9 cellular contexts compared by ENCODE assay signal in the genomic region with DNA sequence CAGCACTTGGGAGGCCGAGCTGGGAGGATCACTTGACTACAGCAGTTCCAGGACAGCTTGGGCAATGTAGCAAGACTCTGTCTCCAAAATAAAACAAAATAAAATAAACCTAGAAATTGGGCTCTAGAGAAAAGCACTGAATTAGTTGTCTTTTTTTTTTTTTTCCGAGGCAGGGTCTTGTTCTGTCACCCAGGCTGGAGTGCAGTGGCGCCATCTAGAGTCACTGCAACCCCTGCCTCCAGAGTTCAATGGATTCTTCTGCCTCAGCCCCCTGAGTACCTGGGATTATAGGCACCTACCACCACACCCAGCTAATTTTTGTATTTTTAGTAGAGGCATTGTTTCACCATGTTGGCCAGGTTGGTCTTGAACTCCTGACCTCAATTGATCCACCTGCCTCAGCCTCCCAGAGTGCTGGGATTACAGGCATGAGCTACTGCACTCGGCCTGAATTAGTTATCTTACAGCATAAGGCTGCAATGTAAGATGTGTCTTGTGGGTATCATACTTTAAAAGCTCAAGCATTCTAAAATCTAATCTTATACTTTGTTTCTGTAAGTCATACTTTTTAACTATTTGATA. TPM values are rescaled to one million over a fixed set of nuclear protein-coding genes. Genes with fewer than 3 reads are reported as not detected.
A peak's percentile ranks its signal among the peaks of the same experiment; 100 is the strongest.
DNase-seq lines count a peak whose midpoint lies in the region; ATAC-seq, FAIRE-seq and TF ChIP-seq lines count a peak whose summit lies in the region.
"Had no signal": no experiment of that assay in that cellular context is flagged by ENCODE, and none has a peak within 500 bp of the region (broad histone marks: within the 10 kb centered on the region; RNA-seq: fewer than 3 reads in every experiment).

No MANE protein-coding gene starts in this region.

- no peak overlapping the region for H3K27ac Mint-ChIP-seq in WTC11

- no peak overlapping the region for H3K4me3 Mint-ChIP-seq in WTC11

- TF ChIP-seq RAD21 in A549 (conservative IDR thresholded peaks at IDR 0.05 in 1 of 2, IDR thresholded peaks at IDR 0.05 in 1 of 2): peak; percentile 51 to 58; a peak in 4 of 5 replicates

- no peaks in the 10 kb centered on the region for H3K79me2 ChIP-seq in osteoblast (ENCODE audit: insufficient read depth, low read length)

- H3K9me3 ChIP-seq in A549 (no peaks in the 10 kb centered on the region), osteoblast (ENCODE audit: low read depth, low read length) (no peaks in the 10 kb centered on the region)

- H3K4me3 ChIP-seq in A549 (no peak overlapping the region), osteoblast (ENCODE audit: insufficient read depth, low read length) (no peak overlapping the region)

- H3K27me3 Mint-ChIP-seq in WTC11 (ENCODE audit: low read depth): peaks cover 28% of the 10 kb centered on the region

- no peak for TF ChIP-seq EP300 in A549 (IDR thresholded peaks at IDR 0.05)

- 50% methylated on average over 4 of the region's 4 CpGs for WGBS in A549 (ENCODE audit: missing lambda C conversion rate)

- FAIRE-seq in A549 (lab: Jason Lieb, UNC): no peak

- no peaks in the 10 kb centered on the region for H3K36me3 ChIP-seq in osteoblast (ENCODE audit: insufficient read depth, low read length)

- POLR2A ChIA-PET in A549 (lab: Yijun Ruan, JAX): interaction anchor here (0.7 kb wide), 1 partner anchor 94 kb away, joined by 5 read pairs; no protein-coding TSS in a partner anchor
- POLR2A ChIA-PET in WTC11 (lab: Charles Lee): interaction anchor here (0.7 kb wide), 1 partner anchor 464 kb away, joined by 3 read pairs; no protein-coding TSS in a partner anchor

- no peak overlapping the region for H3K27ac ChIP-seq in A549
- H3K27ac ChIP-seq in osteoblast (ENCODE audit: low read depth, low read length): no peak overlapping the region

- H3K9me3 Mint-ChIP-seq in WTC11: no peaks in the 10 kb centered on the region

- H3K4me1 ChIP-seq in A549: no peaks in the 10 kb centered on the region
- H3K4me1 ChIP-seq in osteoblast (ENCODE audit: insufficient read depth, low read length): peaks cover 2% of the 10 kb centered on the region

- no peaks in the 10 kb centered on the region for H3K36me3 Mint-ChIP-seq in WTC11

- 0 out of 2 replicates have a peak, but pooled peaks cover 2% of the 10 kb centered on the region for H3K4me1 Mint-ChIP-seq in WTC11

- no peak overlapping the region for H3K4me2 ChIP-seq in A549
- H3K4me2 ChIP-seq in osteoblast (ENCODE audit: insufficient read depth, low read length): no peak overlapping the region

- DNase-seq in A549 (ENCODE audit: low read depth in 1 of 2, low spot score in 1 of 2) (peak in 1 of 2 experiments; percentile 41), GM13976 (ENCODE audit: low spot score) (no peak), WTC11 (ENCODE audit: low spot score) (peak; percentile 61), osteoblast (ENCODE audit: insufficient read length, low spot score, missing footprints) (no peak), midbrain (lab: John Stamatoyannopoulos, UW) (no peak)
- peak; percentile 16 for DNase-seq in effector CD8-positive, alpha-beta T cell (lab: John Stamatoyannopoulos, UW)

- peak in 1 of 2 experiments; percentile 81; a peak in 3 of 6 replicates for ATAC-seq in A549
- peak; percentile 85 for ATAC-seq in WTC11
- ATAC-seq in GM19328 (IDR thresholded peaks at IDR 0.05; ENCODE audit: unreplicated experiment): no peak
- no peak for ATAC-seq in HG03139 (IDR thresholded peaks at IDR 0.05; ENCODE audit: unreplicated experiment)

- no peak overlapping the region for H2AFZ ChIP-seq in osteoblast (ENCODE audit: low read length)

- CTCF ChIA-PET in A549 (lab: Yijun Ruan, JAX): interaction anchor here (0.6 to 2.6 kb wide), 23 partner anchors 9 to 1301 kb away, joined by 3 to 14 read pairs (median 4); a partner anchor contains a TSS
- CTCF ChIA-PET in WTC11 (lab: Charles Lee): interaction anchor here (0.5 to 2.3 kb wide), 9 partner anchors 9 to 263 kb away, joined by 3 to 9 read pairs (median 4); a partner anchor contains a TSS

- H3K27me3 ChIP-seq in osteoblast (ENCODE audit: insufficient read depth, low read length): no peaks in the 10 kb centered on the region

- no peak for TF ChIP-seq POLR2A in A549 (IDR thresholded peaks at IDR 0.05; ENCODE audit: low read length)

- in situ Hi-C loops in GM13976 (cut with MboI; ENCODE audit: low sequenced_read_pairs, unreplicated experiment): loop anchor here (25.0 kb wide), 1 partner anchor 460 kb away; no protein-coding TSS in a partner anchor

- no peaks in the 10 kb centered on the region for H4K20me1 ChIP-seq in osteoblast (ENCODE audit: insufficient read depth, low read length)

- TF ChIP-seq CTCF in A549 (IDR thresholded peaks at IDR 0.05) (peak; percentile 60), GM13976 (IDR thresholded peaks at IDR 0.05; ENCODE audit: borderline replicate concordance, control extremely low read depth, extremely low read depth, insufficient read depth, missing control alignments) (peak; percentile 58), WTC11 (IDR thresholded peaks at IDR 0.05) (no peak; the same call in 1 of the 2 replicates), osteoblast (IDR thresholded peaks at IDR 0.05; ENCODE audit: extremely low read depth, low read depth, low read length) (peak; percentile 57)

TF ChIP-seq in A549, 52 proteins besides CTCF, POLR2A, EP300 and RAD21:
- TF ChIP-seq SMC3 (IDR thresholded peaks at IDR 0.05) (peak; percentile 38; the same call in 1 of the 3 replicates), HOXA7 (CRISPR knock-in tag; IDR thresholded peaks at IDR 0.05) (no peak)

TF ChIP-seq in WTC11, 78 proteins besides CTCF, POLR2A, EP300 and RAD21 (continues in another document):
- TF ChIP-seq, protein P1, sequence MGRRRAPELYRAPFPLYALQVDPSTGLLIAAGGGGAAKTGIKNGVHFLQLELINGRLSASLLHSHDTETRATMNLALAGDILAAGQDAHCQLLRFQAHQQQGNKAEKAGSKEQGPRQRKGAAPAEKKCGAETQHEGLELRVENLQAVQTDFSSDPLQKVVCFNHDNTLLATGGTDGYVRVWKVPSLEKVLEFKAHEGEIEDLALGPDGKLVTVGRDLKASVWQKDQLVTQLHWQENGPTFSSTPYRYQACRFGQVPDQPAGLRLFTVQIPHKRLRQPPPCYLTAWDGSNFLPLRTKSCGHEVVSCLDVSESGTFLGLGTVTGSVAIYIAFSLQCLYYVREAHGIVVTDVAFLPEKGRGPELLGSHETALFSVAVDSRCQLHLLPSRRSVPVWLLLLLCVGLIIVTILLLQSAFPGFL (CRISPR knock-in tag; IDR thresholded peaks at IDR 0.05; ENCODE audit: borderline replicate concordance): no peak
- TF ChIP-seq NFYB (CRISPR knock-in tag; conservative IDR thresholded peaks at IDR 0.05; ENCODE audit: low read depth) (no peak), GABPB1 (CRISPR knock-in tag; IDR thresholded peaks at IDR 0.05) (no peak), PRRX2 (CRISPR knock-in tag; IDR thresholded peaks at IDR 0.05) (no peak), ZNF396 (CRISPR knock-in tag; IDR thresholded peaks at IDR 0.05; ENCODE audit: borderline replicate concordance) (no peak), NR3C1 (CRISPR knock-in tag; conservative IDR thresholded peaks at IDR 0.05; ENCODE audit: low read depth) (no peak)
- TF ChIP-seq, protein P2, sequence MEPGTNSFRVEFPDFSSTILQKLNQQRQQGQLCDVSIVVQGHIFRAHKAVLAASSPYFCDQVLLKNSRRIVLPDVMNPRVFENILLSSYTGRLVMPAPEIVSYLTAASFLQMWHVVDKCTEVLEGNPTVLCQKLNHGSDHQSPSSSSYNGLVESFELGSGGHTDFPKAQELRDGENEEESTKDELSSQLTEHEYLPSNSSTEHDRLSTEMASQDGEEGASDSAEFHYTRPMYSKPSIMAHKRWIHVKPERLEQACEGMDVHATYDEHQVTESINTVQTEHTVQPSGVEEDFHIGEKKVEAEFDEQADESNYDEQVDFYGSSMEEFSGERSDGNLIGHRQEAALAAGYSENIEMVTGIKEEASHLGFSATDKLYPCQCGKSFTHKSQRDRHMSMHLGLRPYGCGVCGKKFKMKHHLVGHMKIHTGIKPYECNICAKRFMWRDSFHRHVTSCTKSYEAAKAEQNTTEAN (CRISPR knock-in tag; IDR thresholded peaks at IDR 0.05): no peak

RNA-seq across cellular contexts. Expression of a gene that starts 12.8 kb away (rescaled TPM):
- 0.79 and 1.1 TPM in 2 replicates for polyA plus RNA-seq in A549 (2011; rRNA removed)
- 0.19 TPM in 1 of 2 replicates, not detected in the other for polyA plus RNA-seq in A549 (2012; cell fraction: cytosol; rRNA removed)
- 0.22 TPM in 1 of 2 replicates, not detected in the other for polyA plus RNA-seq in A549 (2012; cell fraction: nucleus; rRNA removed)
- 0.41 to 1.9 TPM (median 0.66 TPM) in 3 replicates for polyA plus RNA-seq in A549 (2017; fragmentation: RNase III; extraction: RNeasy Plus Mini Kit Qiagen cat#74134 plus additional on column Dnase treatment)
- not detected in 2 replicates for polyA minus RNA-seq in A549 (2011; rRNA and poly(A)+ RNA removed)
- total RNA-seq in WTC11 (2021): not detected in 3 replicates
- total RNA-seq in osteoblast: 1.2 TPM in 1 of 2 replicates, not detected in the other
- total RNA-seq: subcutaneous adipose tissue had no signal

RNA-seq across cellular contexts. Expression of a gene that starts 18.1 kb away (rescaled TPM):
- polyA plus RNA-seq in A549 (2011; rRNA removed): 8.3 and 8.6 TPM in 2 replicates
- 2.0 and 2.8 TPM in 2 replicates for polyA plus RNA-seq in A549 (2012; cell fraction: cytosol; rRNA removed)
- 1.4 and 1.5 TPM in 2 replicates for polyA plus RNA-seq in A549 (2012; cell fraction: nucleus; rRNA removed)
- polyA plus RNA-seq in A549 (2017; fragmentation: RNase III; extraction: RNeasy Plus Mini Kit Qiagen cat#74134 plus additional on column Dnase treatment): 4.6 to 5.9 TPM (median 5.0 TPM) in 3 replicates
- polyA minus RNA-seq in A549 (2011; rRNA and poly(A)+ RNA removed): 7.1 and 7.9 TPM in 2 replicates
- 4.3 to 8.5 TPM (median 4.6 TPM) in 3 replicates for total RNA-seq in WTC11 (2021)
- total RNA-seq in osteoblast: 16.3 and 17.7 TPM in 2 replicates

Comparison
In these comparisons a context has a peak if more than half of its experiments do, and no peak if none do; other contexts are left out.
1. DNase-seq: peak in WTC11 (single experiment) and effector CD8-positive, alpha-beta T cell (single experiment); none in GM13976 (single experiment), osteoblast (single experiment) and midbrain (single experiment).